ENCODE assay signal across 8 cellular contexts in the genomic region with DNA sequence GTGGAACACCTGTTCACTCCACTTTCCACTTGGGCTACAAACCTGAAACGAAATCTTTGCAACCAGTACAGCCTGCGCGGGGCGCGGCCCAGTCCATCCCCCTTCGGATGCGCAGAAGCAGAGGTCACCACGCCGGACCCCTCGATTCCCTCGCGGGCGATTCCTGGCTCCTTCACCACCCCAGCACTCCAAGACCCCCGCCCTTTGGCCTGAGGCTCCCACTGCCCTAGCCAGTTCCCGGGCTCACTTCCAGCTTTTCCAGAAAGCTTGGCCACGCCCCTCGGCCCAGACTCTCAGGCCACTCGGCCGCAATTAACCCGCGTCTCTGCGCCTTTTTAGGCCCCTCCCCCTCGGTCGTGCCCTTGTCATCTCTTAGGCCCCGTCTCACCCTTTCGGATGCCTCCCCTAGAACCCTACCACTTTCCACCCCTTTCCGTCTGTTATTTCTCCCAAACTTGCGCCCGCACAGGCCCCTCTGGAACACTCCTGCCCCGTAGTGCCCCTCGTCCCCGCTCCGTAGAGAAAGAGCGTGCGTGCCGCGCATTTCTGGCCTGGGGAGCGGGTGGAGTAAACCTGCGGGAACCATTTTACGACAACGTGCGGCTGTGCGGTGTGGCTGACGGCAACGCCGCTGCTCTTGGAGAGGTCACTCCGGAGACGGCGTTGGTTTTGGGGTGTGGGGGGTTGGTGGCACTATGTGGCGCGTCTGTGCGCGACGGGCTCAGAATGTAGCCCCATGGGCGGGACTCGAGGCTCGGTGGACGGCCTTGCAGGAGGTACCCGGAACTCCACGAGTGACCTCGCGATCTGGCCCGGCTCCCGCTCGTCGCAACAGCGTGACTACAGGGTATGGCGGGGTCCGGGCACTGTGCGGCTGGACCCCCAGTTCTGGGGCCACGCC. TPM values are rescaled to one million over a fixed set of nuclear protein-coding genes. Genes with fewer than 3 reads are reported as not detected.
DNase-seq lines count a peak whose midpoint lies in the region; ATAC-seq, FAIRE-seq and TF ChIP-seq lines count a peak whose summit lies in the region.

A gene (plus strand): TSS at position 631 of the 901 bp plus-strand sequence. CDS start 65 bp downstream, at position 696.

- H3K9me3 Mint-ChIP-seq in T-cell: no peaks in the 10 kb centered on the region

- H3K27me3 ChIP-seq in left ventricle myocardium inferior (ENCODE audit: low read depth): no peaks in the 10 kb centered on the region
- H3K27me3 ChIP-seq in prostate gland (replicated peaks; ENCODE audit: insufficient read depth): no peaks in the 10 kb centered on the region

- 0% methylated on average over 70 to 71 of the region's 71 CpGs for WGBS in adipose tissue, 3 donors
- under 1% methylated on average over 71 of the region's 71 CpGs for WGBS in prostate gland
- WGBS in urinary bladder: under 1% methylated on average over 71 of the region's 71 CpGs

- peak; percentile 100 for FAIRE-seq in GM12892 (lab: Jason Lieb, UNC)

- H3K36me3 ChIP-seq in left ventricle myocardium inferior (peaks cover 23% of the 10 kb centered on the region), prostate gland (peaks cover 0 to 2% of the 10 kb centered on the region in 2 donors), urinary bladder (ENCODE audit: insufficient read depth) (peaks cover 4% of the 10 kb centered on the region)

- H3K36me3 Mint-ChIP-seq in T-cell: peaks cover 17% of the 10 kb centered on the region

- no peaks in the 10 kb centered on the region for H3K27me3 Mint-ChIP-seq in T-cell

- H3K4me1 Mint-ChIP-seq in T-cell: peaks cover 25 to 35% (median 26%) of the 10 kb centered on the region in 3 donors

- POLR2A ChIA-PET in T-cell (lab: Charles Lee): no interaction called here

- TF ChIP-seq CTCF in left ventricle myocardium inferior (IDR thresholded peaks at IDR 0.05; ENCODE audit: borderline replicate concordance) (no peak), prostate gland (IDR thresholded peaks at IDR 0.05) (peak in 1 of 4 experiments; percentile 21)

- peak within 1 kb of the TSS; percentile 99 to 100 (median 99) for H3K4me3 Mint-ChIP-seq in T-cell

- peak; percentile 66 for DNase-seq in GM12892 (ENCODE audit: insufficient read length)
- peak; percentile 67 for DNase-seq in NCI-H1436 (lab: John Stamatoyannopoulos, UW)
- peak; percentile 66 to 88 (median 77) for DNase-seq in T-cell
- DNase-seq in left ventricle myocardium inferior: peak; percentile 91
- DNase-seq in prostate gland (ENCODE audit: low spot score): peak; percentile 64

- peak within 1 kb of the TSS; percentile 98 to 99 for H3K27ac Mint-ChIP-seq in T-cell

- H3K27ac ChIP-seq in adipose tissue (ENCODE audit: low read depth, low read length) (no peak within 1 kb of the TSS), left ventricle myocardium inferior (replicated peaks) (peak within 1 kb of the TSS; percentile 95), prostate gland (peak within 1 kb of the TSS; percentile 79 to 88), urinary bladder (ENCODE audit: low read depth) (peak within 1 kb of the TSS; percentile 92)

- TF ChIP-seq POLR2A in GM12892 (IDR thresholded peaks at IDR 0.05; ENCODE audit: low read depth, low read length) (peak; percentile 75), prostate gland (IDR thresholded peaks at IDR 0.05) (peak; percentile 24)

- ATAC-seq in HG02798 (IDR thresholded peaks at IDR 0.05; ENCODE audit: poor library complexity, unreplicated experiment): peak; percentile 85
- peak; percentile 89 to 92 (median 90) for ATAC-seq in T-cell (replicated peaks in 1 of 4)

- CTCF ChIA-PET in T-cell (lab: Charles Lee): no interaction called here

- H3K4me3 ChIP-seq in left ventricle myocardium inferior (peak within 1 kb of the TSS; percentile 79), prostate gland (peak within 1 kb of the TSS; percentile 70 to 73), urinary bladder (ENCODE audit: low read depth, low read length) (peak within 1 kb of the TSS; percentile 78)

- H3K9me3 ChIP-seq in left ventricle myocardium inferior (replicated peaks) (no peaks in the 10 kb centered on the region), prostate gland (no peaks in the 10 kb centered on the region)

- intact Hi-C loops in left ventricle myocardium inferior (cut with micrococcal nuclease): no loop called here
- intact Hi-C loops in prostate gland (cut with DNase I): no loop called here

- peaks cover 71% of the 10 kb centered on the region for H3K4me1 ChIP-seq in left ventricle myocardium inferior
- no peaks in the 10 kb centered on the region for H3K4me1 ChIP-seq in prostate gland (replicated peaks)
- no peaks in the 10 kb centered on the region for H3K4me1 ChIP-seq in urinary bladder (ENCODE audit: insufficient read depth)

RNA-seq across cellular contexts. Expression of the gene that starts here (rescaled TPM):
- polyA plus RNA-seq in GM12892 (2012; ENCODE audit: missing spikeins): 35.4 TPM
- total RNA-seq in T-cell (10 to 100 TPM; 13.4 to 19.8 (median 18.7) TPM), left ventricle myocardium inferior (176 TPM), prostate gland (10 to 100 TPM; 19.9 to 21.2 TPM), urinary bladder (36.9 TPM)
- polyA plus RNA-seq in adipose tissue (10 to 100 TPM; 12.4 to 67.8 (median 29.4) TPM), urinary bladder (23.7 TPM)
